8 cellular contexts compared by ENCODE assay signal in the genomic region with DNA sequence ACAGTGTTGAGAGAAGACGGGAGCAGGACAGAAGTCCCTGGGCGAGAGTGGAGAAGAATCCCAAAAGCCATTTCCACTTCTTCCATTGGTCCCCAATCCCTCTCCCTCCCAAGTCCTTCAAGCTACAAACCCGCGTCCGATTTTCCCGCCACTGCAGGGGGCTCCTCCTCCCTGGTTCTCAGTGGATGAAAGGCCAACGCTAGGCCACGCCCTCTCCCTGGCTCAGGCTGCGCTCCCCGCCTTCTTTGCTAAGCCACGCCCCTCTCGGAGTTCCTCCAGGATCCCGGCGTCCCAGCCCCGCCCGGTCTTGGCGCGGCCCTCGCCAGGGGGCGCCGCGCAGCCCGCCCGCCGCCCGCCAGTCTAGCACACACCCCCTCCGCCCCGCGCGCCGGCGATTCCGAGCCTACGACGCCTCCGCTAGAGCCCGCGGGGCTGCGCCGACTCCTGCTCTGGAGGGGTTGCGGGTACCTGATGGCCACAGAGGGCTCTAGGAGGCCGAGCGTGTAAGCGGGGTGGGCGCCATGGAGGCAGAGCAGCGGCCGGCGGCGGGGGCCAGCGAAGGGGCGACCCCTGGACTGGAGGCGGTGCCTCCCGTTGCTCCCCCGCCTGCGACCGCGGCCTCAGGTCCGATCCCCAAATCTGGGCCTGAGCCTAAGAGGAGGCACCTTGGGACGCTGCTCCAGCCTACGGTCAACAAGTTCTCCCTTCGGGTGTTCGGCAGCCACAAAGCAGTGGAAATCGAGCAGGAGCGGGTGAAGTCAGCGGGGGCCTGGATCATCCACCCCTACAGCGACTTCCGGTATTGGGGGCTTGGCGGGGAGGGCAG. TPM values are rescaled to one million over a fixed set of nuclear protein-coding genes. Genes with fewer than 3 reads are reported as not detected.
DNase-seq lines count a peak whose midpoint lies in the region; ATAC-seq, FAIRE-seq and TF ChIP-seq lines count a peak whose summit lies in the region.

A gene (plus strand): TSS at position 394 of the 826 bp plus-strand sequence. CDS start 128 bp downstream, at position 522.

- H3K9me3 ChIP-seq in T-helper 17 cell (ENCODE audit: control insufficient read depth, low read length, poor library complexity, severe bottlenecking) (no peaks in the 10 kb centered on the region), right cardiac atrium (ENCODE audit: control insufficient read depth, low read length) (no peaks in the 10 kb centered on the region)

- no peaks in the 10 kb centered on the region for H3K27me3 ChIP-seq in right cardiac atrium (ENCODE audit: control insufficient read depth, insufficient read depth)

- 1% methylated on average over 68 of the region's 68 CpGs for WGBS in right cardiac atrium

- intact Hi-C loops in right cardiac atrium (cut with DNase I), result loop anchor here (5.0 kb wide), 1 partner anchor 45 kb away; a partner anchor contains a TSS

- no peaks in the 10 kb centered on the region for H3K27me3 Mint-ChIP-seq in T-helper 17 cell

- peak within 1 kb of the TSS; percentile 62 for H3K4me3 ChIP-seq in right cardiac atrium (ENCODE audit: low read length)

- peak; percentile 99 for DNase-seq in GM13976 (ENCODE audit: low spot score)
- DNase-seq in NCI-H187 (lab: John Stamatoyannopoulos, UW), result peak; percentile 100
- DNase-seq in T-helper 17 cell, result peak; percentile 72 to 93 (median 91)
- peak; percentile 54 to 99 (median 94) for DNase-seq in anterior cingulate cortex (lab: John Stamatoyannopoulos, UW)
- DNase-seq in right cardiac atrium, result peak; percentile 98 to 99 (median 99)
- peak; percentile 81 for DNase-seq in pulmonary artery endothelial cell (ENCODE audit: low read depth, low spot score)
- peak; percentile 98 for DNase-seq in urothelium cell line (ENCODE audit: low spot score)

- H3K27ac ChIP-seq in right cardiac atrium (ENCODE audit: low read length), result peak within 1 kb of the TSS; percentile 6

- ATAC-seq in HG02943 (IDR thresholded peaks at IDR 0.05; ENCODE audit: low read depth, unreplicated experiment) (peak; percentile 52), T-helper 17 cell (peak; percentile 58), right cardiac atrium (peak; percentile 86 to 91)

- peak within 1 kb of the TSS; percentile 81 for H3K4me3 Mint-ChIP-seq in T-helper 17 cell

- in situ Hi-C loops in GM13976 (cut with MboI; ENCODE audit: low sequenced_read_pairs, unreplicated experiment), result no loop called here

- peaks cover 31% of the 10 kb centered on the region for H3K4me1 Mint-ChIP-seq in T-helper 17 cell

- H3K36me3 Mint-ChIP-seq in T-helper 17 cell (ENCODE audit: low read depth), result peaks cover 2% of the 10 kb centered on the region

- no peak for FAIRE-seq in urothelium cell line (lab: Jason Lieb, UNC)

- no peak within 1 kb of the TSS for H3K27ac Mint-ChIP-seq in T-helper 17 cell

- TF ChIP-seq CTCF in GM13976 (IDR thresholded peaks at IDR 0.05; ENCODE audit: borderline replicate concordance, control extremely low read depth, extremely low read depth, insufficient read depth, missing control alignments), result peak; percentile 68

- no peaks in the 10 kb centered on the region for H3K4me1 ChIP-seq in right cardiac atrium (ENCODE audit: control insufficient read depth, insufficient read depth, low read length)

RNA-seq across cellular contexts. Expression of the gene that starts here (rescaled TPM):
- total RNA-seq in T-helper 17 cell (1 to 10 TPM; 1.3 to 1.5 TPM), right cardiac atrium (1 to 10 TPM in 2 of 4 donors, under 1 TPM in 2; 0.92 to 1.4 (median 1.1) TPM), pulmonary artery endothelial cell (0.40 and 0.53 TPM in 2 replicates)
- 0.77 TPM for polyA plus RNA-seq in right cardiac atrium

Comparison
In these comparisons a context has a peak if more than half of its experiments do, and no peak if none do; other contexts are left out.
1. Peak in every context shown above with its lines: DNase-seq, ATAC-seq, H3K4me3 ChIP-seq and H3K27ac ChIP-seq.
2. Peak in DNase-seq in pulmonary artery endothelial cell; RNA of the gene not detected or under 1 TPM.